ENCODE assay signal across 20 cellular contexts in the genomic region with DNA sequence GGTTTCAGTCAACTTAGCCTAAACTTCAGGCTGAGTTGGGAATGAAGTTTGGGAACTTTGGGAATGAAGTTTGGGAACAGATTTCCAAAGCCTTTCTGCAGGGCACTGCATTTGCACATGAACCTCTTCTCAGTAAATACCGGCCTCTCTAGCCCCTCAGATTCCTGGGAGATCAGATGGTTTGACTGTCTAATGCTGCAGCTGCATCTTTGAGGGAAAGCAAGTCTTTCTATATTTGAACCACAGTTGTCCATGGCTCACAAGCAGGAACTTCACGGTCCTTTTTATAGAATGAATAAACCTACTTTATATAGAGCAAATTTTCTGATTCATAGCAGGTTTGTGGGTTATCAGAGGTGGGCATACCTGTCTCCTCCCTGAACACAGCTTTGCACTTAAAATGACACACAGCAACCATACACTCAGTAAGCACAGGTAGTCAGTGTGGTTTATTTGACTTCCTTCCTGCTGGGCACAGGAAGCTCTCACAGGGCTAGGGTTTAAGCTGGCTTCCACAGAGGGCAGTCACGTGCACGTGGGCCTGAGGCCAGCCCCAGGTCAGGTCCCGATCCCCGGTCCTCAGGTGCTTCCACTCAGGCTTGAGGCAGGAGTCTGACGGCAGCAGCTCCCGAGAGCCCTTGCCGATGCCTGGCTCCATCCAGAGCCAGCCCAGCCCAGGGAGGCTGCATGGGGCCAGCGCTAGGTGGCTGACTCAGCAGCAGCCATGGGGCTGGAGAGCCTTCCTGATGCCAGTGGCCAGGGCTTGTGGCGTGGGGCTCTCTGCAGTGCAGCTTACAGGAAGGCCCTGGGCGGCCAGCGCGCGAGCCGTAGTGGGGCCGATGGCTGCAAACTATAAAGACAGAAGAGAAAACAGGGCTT. TPM values are rescaled to one million over a fixed set of nuclear protein-coding genes. Genes with fewer than 3 reads are reported as not detected.
DNase-seq lines count a peak whose midpoint lies in the region; ATAC-seq, FAIRE-seq and TF ChIP-seq lines count a peak whose summit lies in the region.
"Had no signal": no experiment of that assay in that cellular context is flagged by ENCODE, and none has a peak within 500 bp of the region (broad histone marks: within the 10 kb centered on the region; RNA-seq: fewer than 3 reads in every experiment).

No MANE protein-coding gene starts in this region.

- H3K36me3 ChIP-seq in K562 (ENCODE audit: control insufficient read depth, insufficient read depth, low read length) (peaks cover 16% of the 10 kb centered on the region; the same call in 2 of the 3 replicates), brain microvascular endothelial cell (replicated peaks) (peaks cover 12% of the 10 kb centered on the region)
- H3K36me3 ChIP-seq: colonic mucosa had no signal

- CTCF ChIA-PET in K562 (lab: Yijun Ruan, JAX; ENCODE audit: low intra/inter-chr PET ratio), result no interaction called here

- H3K79me2 ChIP-seq in K562 (ENCODE audit: control insufficient read depth, insufficient read depth, low read length), result no peaks in the 10 kb centered on the region

- TF ChIP-seq CTCF in K562 (IDR thresholded peaks at IDR 0.05 in 2 of 3, conservative IDR thresholded peaks at IDR 0.05 in 1 of 3; ENCODE audit: insufficient read depth in 2 of 3, low read depth in 1 of 3, low read length in 3 of 3) (no peak), nephron (IDR thresholded peaks at IDR 0.05; ENCODE audit: unreplicated experiment in 3 of 3) (no peak), brain microvascular endothelial cell (IDR thresholded peaks at IDR 0.05; ENCODE audit: low read depth, low read length, missing control alignments) (no peak)

- no peak for FAIRE-seq in K562 (lab: Jason Lieb, UNC)
- FAIRE-seq: astrocyte, G401.6, GM19239 had no signal

- no peak overlapping the region for H2AFZ ChIP-seq in K562 (ENCODE audit: low read depth, low read length)

- no peak for TF ChIP-seq EP300 in K562 (IDR thresholded peaks at IDR 0.05; ENCODE audit: low read length)

- POLR2A ChIA-PET in K562 (lab: Yijun Ruan, JAX), result interaction anchor here (0.6 to 2.2 kb wide), 5 partner anchors 9 to 272 kb away, joined by 3 to 9 read pairs (median 3); no protein-coding TSS in a partner anchor

- BruUV-seq in K562 (replicated peaks; lab: Mats Ljungman, UMichigan), result no TSS peak

- ATAC-seq in K562 (no peak; the same call in 1 of the 3 replicates), GM19455 (IDR thresholded peaks at IDR 0.05; ENCODE audit: unreplicated experiment) (no peak)

- H4K20me1 ChIP-seq in K562 (replicated peaks; ENCODE audit: control insufficient read depth, insufficient read depth, low read length), result no peaks in the 10 kb centered on the region

- H3K27ac ChIP-seq in K562 (ENCODE audit: extremely low read depth, low read depth, low read length), result no peak overlapping the region
- H3K27ac ChIP-seq in brain microvascular endothelial cell, result no peak overlapping the region
- H3K27ac ChIP-seq: colonic mucosa, heart left ventricle had no signal

- peak overlapping the region in 2 of 3 experiments; percentile 10 to 63 for H3K27ac Mint-ChIP-seq in nephron
- H3K27ac Mint-ChIP-seq: activated B cell treated with CpG ODN at 0.5 μM for 24 hours, CD14-positive monocyte, mesothelial cell of epicardium had no signal

- H3K4me1 ChIP-seq in K562 (replicated peaks in 1 of 2; ENCODE audit: control insufficient read depth in 2 of 2, insufficient read depth in 2 of 2, low read length in 2 of 2), result peaks cover 0 to 7% of the 10 kb centered on the region in 2 experiments; a peak in 2 of 5 replicates
- H3K4me1 ChIP-seq: colonic mucosa, heart left ventricle had no signal

- 80% methylated on average over 6 of the region's 17 CpGs for WGBS in K562 (ENCODE audit: insufficient coverage, low coverage, missing lambda C conversion rate)

- TF ChIP-seq POLR2A in K562 (conservative IDR thresholded peaks at IDR 0.05), result no peak; the same call in 1 of the 2 replicates

- H3K27me3 Mint-ChIP-seq in nephron (ENCODE audit: low read depth), result peaks cover 9% of the 10 kb centered on the region
- H3K27me3 Mint-ChIP-seq: activated B cell treated with CpG ODN at 0.5 μM for 24 hours had no signal

- no peak overlapping the region for H3K9ac ChIP-seq in K562 (ENCODE audit: insufficient read depth in 1 of 2, low read depth in 2 of 2, low read length in 2 of 2)

- DNase-seq in DMS53 treated with DMSO at 0.1 percent for 48 hours (lab: John Stamatoyannopoulos, UW; ENCODE audit: unreplicated experiment) (peak; percentile 3), NCI-H69 (lab: John Stamatoyannopoulos, UW) (peak; percentile 6), K562 (ENCODE audit: extremely low read depth in 1 of 4, low spot score in 3 of 4) (no peak), brain microvascular endothelial cell (no peak), NCI-H1436 treated with DMSO at 0.1 percent for 48 hours (lab: John Stamatoyannopoulos, UW) (no peak)
- DNase-seq: activated B cell treated with CpG ODN at 0.5 μM for 24 hours, colonic mucosa, heart left ventricle, kidney glomerular epithelial cell, NCI-H1930, RPMI8226 had no signal

- in situ Hi-C loops in K562 (cut with MboI) (no loop called here), brain microvascular endothelial cell (cut with HindIII; ENCODE audit: low pct_ligation_motif_present, low sequenced_read_pairs) (no loop called here)

- no peak overlapping the region for H3K4me3 Mint-ChIP-seq in nephron
- H3K4me3 Mint-ChIP-seq: activated B cell treated with CpG ODN at 0.5 μM for 24 hours, CD14-positive monocyte, mesothelial cell of epicardium had no signal

- H3K27me3 ChIP-seq in K562 (ENCODE audit: control insufficient read depth in 2 of 2, insufficient read depth in 2 of 2, low read length in 2 of 2), result no peaks in the 10 kb centered on the region
- no peaks in the 10 kb centered on the region for H3K27me3 ChIP-seq in brain microvascular endothelial cell (replicated peaks)
- H3K27me3 ChIP-seq: colonic mucosa, heart left ventricle had no signal

- H3K9me3 ChIP-seq in K562 (replicated peaks; ENCODE audit: control insufficient read depth, insufficient read depth, low read depth, low read length), result no peaks in the 10 kb centered on the region
- H3K9me3 ChIP-seq: colonic mucosa, heart left ventricle had no signal

- no peaks in the 10 kb centered on the region for H3K9me3 Mint-ChIP-seq in nephron
- H3K9me3 Mint-ChIP-seq: activated B cell treated with CpG ODN at 0.5 μM for 24 hours, CD14-positive monocyte, mesothelial cell of epicardium had no signal

- H3K9me1 ChIP-seq in K562 (ENCODE audit: control insufficient read depth, insufficient read depth, low read length), result peaks cover 2% of the 10 kb centered on the region

- TF ChIP-seq RAD21 in K562 (CRISPR knock-in tag; conservative IDR thresholded peaks at IDR 0.05 in 1 of 2, IDR thresholded peaks at IDR 0.05 in 1 of 2), result no peak

- intact Hi-C loops in K562 (cut with micrococcal nuclease), result no loop called here

- no peak overlapping the region for H3K4me2 ChIP-seq in K562 (ENCODE audit: insufficient read depth, low read length)

- peaks cover 32% of the 10 kb centered on the region for H3K36me3 Mint-ChIP-seq in nephron (ENCODE audit: low read depth)

- H3K4me3 ChIP-seq in K562 (no peak overlapping the region), brain microvascular endothelial cell (ENCODE audit: low read depth, low read length) (no peak overlapping the region)
- H3K4me3 ChIP-seq: colonic mucosa, heart left ventricle had no signal

- H3K4me1 Mint-ChIP-seq in nephron, result peaks cover 26% of the 10 kb centered on the region
- H3K4me1 Mint-ChIP-seq: activated B cell treated with CpG ODN at 0.5 μM for 24 hours had no signal

RNA-seq across cellular contexts. Expression of gene MMP21, which starts 12.8 kb away (rescaled TPM):
- total RNA-seq in K562 (2011; cell fraction: chromatin; rRNA removed; ENCODE audit: low replicate concordance), result not detected in 2 replicates
- total RNA-seq in K562 (2011; cell fraction: nucleolus; rRNA removed), result not detected in 2 replicates
- not detected in 2 replicates for total RNA-seq in K562 (2011; cell fraction: nucleoplasm; rRNA removed)
- total RNA-seq in K562 (2014; rRNA removed), result not detected in 2 replicates
- not detected in 2 replicates for total RNA-seq in K562 (2014; rRNA removed; fragmentation: Illumina TruSeq; extraction: Trizol)
- total RNA-seq in K562 (2015; rRNA removed; fragmentation: Illumina TruSeq; extraction: Trizol), result not detected in 2 replicates
- total RNA-seq in K562 (2021), result not detected in 2 replicates
- polyA plus RNA-seq in K562 (2011; rRNA removed), result not detected in 2 replicates
- not detected in 2 replicates for polyA plus RNA-seq in K562 (2011; cell fraction: cytosol; rRNA removed)
- polyA plus RNA-seq in K562 (2011; cell fraction: nucleus; rRNA removed), result not detected in 2 replicates
- polyA plus RNA-seq in K562 (2012), result not detected in 2 replicates
- polyA plus RNA-seq in K562 (2014; fragmentation: Illumina TruSeq; extraction: Trizol), result not detected in 2 replicates
- polyA plus RNA-seq in K562 (2014; fragmentation: Nextera tagmentation; extraction: Ambion mirVana), result not detected
- polyA plus RNA-seq in K562 (2014; rRNA removed), result not detected in 2 replicates
- polyA minus RNA-seq in K562 (2011; rRNA and poly(A)+ RNA removed), result not detected in 2 replicates
- not detected in 2 replicates for polyA minus RNA-seq in K562 (2011; cell fraction: cytosol; rRNA and poly(A)+ RNA removed)
- not detected in 2 replicates for polyA minus RNA-seq in K562 (2011; cell fraction: nucleus; rRNA and poly(A)+ RNA removed)
- total RNA-seq: astrocyte, colonic mucosa, HT-29, M059J had no signal
- polyA plus RNA-seq: CD14-positive monocyte had no signal

RNA-seq across cellular contexts. Expression of gene UROS, which starts 34.7 kb away (rescaled TPM):
- total RNA-seq in K562 (2011; cell fraction: chromatin; rRNA removed; ENCODE audit: low replicate concordance), result 96.8 and 104 TPM in 2 replicates
- total RNA-seq in K562 (2011; cell fraction: nucleolus; rRNA removed), result 51.7 and 55.7 TPM in 2 replicates
- total RNA-seq in K562 (2011; cell fraction: nucleoplasm; rRNA removed), result 66.6 and 87.0 TPM in 2 replicates
- total RNA-seq in K562 (2014; rRNA removed) (31.3 and 32.3 TPM in 2 replicates), K562 (2014; rRNA removed; fragmentation: Illumina TruSeq; extraction: Trizol) (34.6 and 38.2 TPM in 2 replicates), K562 (2015; rRNA removed; fragmentation: Illumina TruSeq; extraction: Trizol) (21.5 and 22.2 TPM in 2 replicates), K562 (2021) (31.9 and 32.8 TPM in 2 replicates)
- polyA plus RNA-seq in K562 (2011; rRNA removed) (28.8 and 39.1 TPM in 2 replicates), K562 (2014; fragmentation: Illumina TruSeq; extraction: Trizol) (32.1 and 34.6 TPM in 2 replicates), K562 (2014; fragmentation: Nextera tagmentation; extraction: Ambion mirVana) (1 to 10 TPM; 6.4 to 9.6 TPM), K562 (2014; rRNA removed) (32.8 and 34.5 TPM in 2 replicates)
- polyA plus RNA-seq in K562 (2011; cell fraction: cytosol; rRNA removed), result 23.8 and 43.0 TPM in 2 replicates
- polyA plus RNA-seq in K562 (2011; cell fraction: nucleus; rRNA removed), result 40.2 and 71.6 TPM in 2 replicates
- 19.8 and 25.4 TPM in 2 replicates for polyA plus RNA-seq in K562 (2012)
- polyA minus RNA-seq in K562 (2011; rRNA and poly(A)+ RNA removed), result 27.2 and 36.0 TPM in 2 replicates
- 12.6 and 14.4 TPM in 2 replicates for polyA minus RNA-seq in K562 (2011; cell fraction: cytosol; rRNA and poly(A)+ RNA removed)
- polyA minus RNA-seq in K562 (2011; cell fraction: nucleus; rRNA and poly(A)+ RNA removed), result 29.9 and 31.3 TPM in 2 replicates

RNA-seq across cellular contexts. Expression of gene BCCIP, which starts 35.0 kb away (rescaled TPM):
- 25.5 and 70.4 TPM in 2 replicates for total RNA-seq in K562 (2011; cell fraction: chromatin; rRNA removed; ENCODE audit: low replicate concordance)
- 19.0 and 19.3 TPM in 2 replicates for total RNA-seq in K562 (2011; cell fraction: nucleolus; rRNA removed)
- total RNA-seq in K562 (2011; cell fraction: nucleoplasm; rRNA removed), result 39.4 and 41.1 TPM in 2 replicates
- total RNA-seq in K562 (2014; rRNA removed) (95.1 and 113 TPM in 2 replicates), K562 (2014; rRNA removed; fragmentation: Illumina TruSeq; extraction: Trizol) (163 and 182 TPM in 2 replicates), K562 (2015; rRNA removed; fragmentation: Illumina TruSeq; extraction: Trizol) (126 and 145 TPM in 2 replicates), K562 (2021) (118 TPM in 2 replicates)
- polyA plus RNA-seq in K562 (2011; rRNA removed) (84.5 and 134 TPM in 2 replicates), K562 (2014; fragmentation: Illumina TruSeq; extraction: Trizol) (151 and 183 TPM in 2 replicates), K562 (2014; fragmentation: Nextera tagmentation; extraction: Ambion mirVana) (100 to 1,000 TPM; 169 to 204 TPM), K562 (2014; rRNA removed) (146 and 176 TPM in 2 replicates)
- polyA plus RNA-seq in K562 (2011; cell fraction: cytosol; rRNA removed), result 15.5 and 31.5 TPM in 2 replicates
- 21.5 and 29.9 TPM in 2 replicates for polyA plus RNA-seq in K562 (2011; cell fraction: nucleus; rRNA removed)
- 47.4 and 103 TPM in 2 replicates for polyA plus RNA-seq in K562 (2012)
- 76.7 and 84.5 TPM in 2 replicates for polyA minus RNA-seq in K562 (2011; rRNA and poly(A)+ RNA removed)
- polyA minus RNA-seq in K562 (2011; cell fraction: cytosol; rRNA and poly(A)+ RNA removed), result 21.6 and 32.6 TPM in 2 replicates
- 28.8 and 53.0 TPM in 2 replicates for polyA minus RNA-seq in K562 (2011; cell fraction: nucleus; rRNA and poly(A)+ RNA removed)

Comparison
In these comparisons a context has a peak if more than half of its experiments do, and no peak if none do; other contexts are left out.
1. DNase-seq: peak in DMS53 treated with DMSO at 0.1 percent for 48 hours (single experiment) and NCI-H69 (single experiment); none in K562 (0 of 4), brain microvascular endothelial cell (single experiment) and NCI-H1436 treated with DMSO at 0.1 percent for 48 hours (single experiment).